10 cellular contexts compared by ENCODE assay signal in the genomic region with DNA sequence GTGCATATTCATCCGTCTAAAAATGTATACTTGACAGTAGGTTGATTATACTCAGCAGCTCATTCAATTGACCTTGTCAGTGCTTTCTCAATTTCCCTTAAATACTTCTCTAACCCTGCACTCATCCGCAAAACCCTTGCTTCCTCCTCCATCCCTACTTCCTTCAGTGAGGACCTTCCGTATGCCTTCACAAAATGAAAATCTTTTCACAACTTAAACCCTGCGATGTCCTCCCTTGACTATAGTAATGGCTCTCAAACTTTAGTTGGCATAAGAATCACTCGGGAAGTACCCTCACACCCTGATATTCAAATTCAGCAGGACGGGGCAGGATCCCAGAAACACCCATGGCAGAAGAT. TPM values are rescaled to one million over a fixed set of nuclear protein-coding genes. Genes with fewer than 3 reads are reported as not detected.
DNase-seq lines count a peak whose midpoint lies in the region; ATAC-seq and TF ChIP-seq lines count a peak whose summit lies in the region.
"Had no signal": no experiment of that assay in that cellular context is flagged by ENCODE, and none has a peak within 500 bp of the region (broad histone marks: within the 10 kb centered on the region; RNA-seq: fewer than 3 reads in every experiment).

No MANE protein-coding gene starts in this region.

- no peak for TF ChIP-seq CTCF in GM06990 (IDR thresholded peaks at IDR 0.05; ENCODE audit: insufficient read depth, low read length, poor library complexity, severe bottlenecking)
- no peak for TF ChIP-seq CTCF in activated B cell treated with CpG ODN at 0.5 μM for 24 hours (IDR thresholded peaks at IDR 0.05)
- no peak for TF ChIP-seq CTCF in osteoblast (IDR thresholded peaks at IDR 0.05; ENCODE audit: extremely low read depth, low read depth, low read length)

- CTCF ChIA-PET in activated B cell treated with CpG ODN at 0.5 μM for 24 hours (lab: Charles Lee): no interaction called here
- CTCF ChIA-PET in naive thymus-derived CD4-positive, alpha-beta T cell (lab: Charles Lee): no interaction called here

- peaks cover 37 to 87% (median 66%) of the 10 kb centered on the region in 4 donors for H3K4me1 Mint-ChIP-seq in CD4-positive, CD25-positive, alpha-beta regulatory T cell
- H3K4me1 Mint-ChIP-seq in activated B cell treated with CpG ODN at 0.5 μM for 24 hours: peaks cover 28% of the 10 kb centered on the region
- H3K4me1 Mint-ChIP-seq in naive thymus-derived CD4-positive, alpha-beta T cell: peaks cover 39 to 71% (median 59%) of the 10 kb centered on the region in 7 donors

- H4K20me1 ChIP-seq in osteoblast (ENCODE audit: insufficient read depth, low read length): no peaks in the 10 kb centered on the region

- H3K9me3 ChIP-seq in CD4-positive, CD25-positive, alpha-beta regulatory T cell (ENCODE audit: control insufficient read depth in 2 of 2, low read length in 2 of 2): no peaks in the 10 kb centered on the region
- H3K9me3 ChIP-seq in naive thymus-derived CD4-positive, alpha-beta T cell (ENCODE audit: control insufficient read depth in 2 of 3, low read length in 3 of 3): no peaks in the 10 kb centered on the region
- H3K9me3 ChIP-seq in osteoblast (ENCODE audit: low read depth, low read length): no peaks in the 10 kb centered on the region

- intact Hi-C loops in activated B cell treated with CpG ODN at 0.5 μM for 24 hours (cut with micrococcal nuclease): no loop called here
- intact Hi-C loops in naive thymus-derived CD4-positive, alpha-beta T cell (cut with micrococcal nuclease): no loop called here

- H3K4me2 ChIP-seq in osteoblast (ENCODE audit: insufficient read depth, low read length): no peak overlapping the region

- H3K4me3 Mint-ChIP-seq in CD4-positive, CD25-positive, alpha-beta regulatory T cell: peak overlapping the region; percentile 85 to 96 (median 86)
- peak overlapping the region; percentile 46 for H3K4me3 Mint-ChIP-seq in activated B cell treated with CpG ODN at 0.5 μM for 24 hours
- peak overlapping the region; percentile 69 to 90 (median 80) for H3K4me3 Mint-ChIP-seq in naive thymus-derived CD4-positive, alpha-beta T cell

- H3K27ac ChIP-seq in CD4-positive, CD25-positive, alpha-beta regulatory T cell (ENCODE audit: insufficient read depth, low read length, poor library complexity, severe bottlenecking): peak overlapping the region; percentile 79
- no peak overlapping the region for H3K27ac ChIP-seq in naive thymus-derived CD4-positive, alpha-beta T cell (ENCODE audit: low read depth, low read length)
- H3K27ac ChIP-seq in osteoblast (ENCODE audit: low read depth, low read length): no peak overlapping the region

- no peaks in the 10 kb centered on the region for H3K36me3 Mint-ChIP-seq in CD4-positive, CD25-positive, alpha-beta regulatory T cell
- no peaks in the 10 kb centered on the region for H3K36me3 Mint-ChIP-seq in activated B cell treated with CpG ODN at 0.5 μM for 24 hours (ENCODE audit: low read depth)
- H3K36me3 Mint-ChIP-seq in naive thymus-derived CD4-positive, alpha-beta T cell: peaks cover 0 to 9% (median 0%) of the 10 kb centered on the region in 5 donors

- no peak for DNase-seq in CD4-positive, CD25-positive, alpha-beta regulatory T cell
- DNase-seq in GM06990 (ENCODE audit: extremely low read depth, insufficient read length) (no peak), activated B cell treated with CpG ODN at 0.5 μM for 24 hours (no peak), D341Med (ENCODE audit: low spot score) (no peak), osteoblast (ENCODE audit: insufficient read length, low spot score, missing footprints) (no peak)
- no peak for DNase-seq in naive thymus-derived CD4-positive, alpha-beta T cell
- DNase-seq: effector CD8-positive, alpha-beta T cell; right cardiac atrium had no signal

- H3K36me3 ChIP-seq in CD4-positive, CD25-positive, alpha-beta regulatory T cell (ENCODE audit: control insufficient read depth, insufficient read depth, low read length): no peaks in the 10 kb centered on the region
- H3K36me3 ChIP-seq in GM06990 (ENCODE audit: control insufficient read depth, insufficient read depth, low read length) (no peaks in the 10 kb centered on the region), osteoblast (ENCODE audit: insufficient read depth, low read length) (no peaks in the 10 kb centered on the region)
- no peaks in the 10 kb centered on the region for H3K36me3 ChIP-seq in naive thymus-derived CD4-positive, alpha-beta T cell (ENCODE audit: control insufficient read depth in 2 of 3, insufficient read depth in 3 of 3, low read length in 3 of 3)

- no peak overlapping the region for H2AFZ ChIP-seq in osteoblast (ENCODE audit: low read length)

- H3K4me1 ChIP-seq in CD4-positive, CD25-positive, alpha-beta regulatory T cell (ENCODE audit: control insufficient read depth, insufficient read depth, low read length, poor library complexity, severe bottlenecking): peaks cover 88% of the 10 kb centered on the region
- peaks cover 26 to 41% of the 10 kb centered on the region in 2 donors for H3K4me1 ChIP-seq in naive thymus-derived CD4-positive, alpha-beta T cell (ENCODE audit: control insufficient read depth in 2 of 2, insufficient read depth in 2 of 2, low read length in 2 of 2)
- H3K4me1 ChIP-seq in osteoblast (ENCODE audit: insufficient read depth, low read length): peaks cover 7% of the 10 kb centered on the region

- peak overlapping the region; percentile 88 to 95 (median 89) for H3K27ac Mint-ChIP-seq in CD4-positive, CD25-positive, alpha-beta regulatory T cell
- no peak overlapping the region for H3K27ac Mint-ChIP-seq in activated B cell treated with CpG ODN at 0.5 μM for 24 hours
- H3K27ac Mint-ChIP-seq in naive thymus-derived CD4-positive, alpha-beta T cell: peak overlapping the region; percentile 67 to 97 (median 88)

- H3K79me2 ChIP-seq in osteoblast (ENCODE audit: insufficient read depth, low read length): no peaks in the 10 kb centered on the region

- H3K27me3 ChIP-seq in CD4-positive, CD25-positive, alpha-beta regulatory T cell (ENCODE audit: control insufficient read depth, insufficient read depth, low read length): no peaks in the 10 kb centered on the region
- H3K27me3 ChIP-seq in GM06990 (replicated peaks; ENCODE audit: control insufficient read depth, insufficient read depth, low read length): no peaks in the 10 kb centered on the region
- no peaks in the 10 kb centered on the region for H3K27me3 ChIP-seq in naive thymus-derived CD4-positive, alpha-beta T cell (ENCODE audit: control insufficient read depth in 2 of 2, insufficient read depth in 2 of 2, low read length in 2 of 2)
- H3K27me3 ChIP-seq in osteoblast (ENCODE audit: insufficient read depth, low read length): no peaks in the 10 kb centered on the region

- no peaks in the 10 kb centered on the region for H3K27me3 Mint-ChIP-seq in CD4-positive, CD25-positive, alpha-beta regulatory T cell
- H3K27me3 Mint-ChIP-seq in activated B cell treated with CpG ODN at 0.5 μM for 24 hours: peaks cover 2% of the 10 kb centered on the region
- H3K27me3 Mint-ChIP-seq in naive thymus-derived CD4-positive, alpha-beta T cell: no peaks in the 10 kb centered on the region

- POLR2A ChIA-PET in activated B cell treated with CpG ODN at 0.5 μM for 24 hours (lab: Charles Lee): no interaction called here
- POLR2A ChIA-PET in naive thymus-derived CD4-positive, alpha-beta T cell (lab: Charles Lee): interaction anchor here (0.6 to 0.9 kb wide), 2 partner anchors 10 to 1357 kb away, joined by 3 to 4 read pairs; no protein-coding TSS in a partner anchor

- peak overlapping the region; percentile 74 for H3K4me3 ChIP-seq in CD4-positive, CD25-positive, alpha-beta regulatory T cell (ENCODE audit: low read depth, low read length)
- peak overlapping the region; percentile 35 for H3K4me3 ChIP-seq in GM06990 (replicated peaks; ENCODE audit: low read depth, low read length)
- H3K4me3 ChIP-seq in naive thymus-derived CD4-positive, alpha-beta T cell (ENCODE audit: low read length): peak overlapping the region; percentile 46
- no peak overlapping the region for H3K4me3 ChIP-seq in osteoblast (ENCODE audit: insufficient read depth, low read length)

- H3K9me3 Mint-ChIP-seq in CD4-positive, CD25-positive, alpha-beta regulatory T cell: peaks cover 0 to 2% (median 0%) of the 10 kb centered on the region in 7 donors
- no peaks in the 10 kb centered on the region for H3K9me3 Mint-ChIP-seq in activated B cell treated with CpG ODN at 0.5 μM for 24 hours
- no peaks in the 10 kb centered on the region for H3K9me3 Mint-ChIP-seq in naive thymus-derived CD4-positive, alpha-beta T cell

- ATAC-seq in CD4-positive, CD25-positive, alpha-beta regulatory T cell (ENCODE audit: low read depth in 2 of 2): no peak
- ATAC-seq in activated B cell treated with CpG ODN at 0.5 μM for 24 hours (ENCODE audit: low read depth) (no peak), GM18861 (IDR thresholded peaks at IDR 0.05; ENCODE audit: unreplicated experiment) (no peak)
- no peak for ATAC-seq in naive thymus-derived CD4-positive, alpha-beta T cell
- ATAC-seq: right cardiac atrium had no signal

RNA-seq across cellular contexts. Expression of a gene that starts 5.2 kb away (rescaled TPM):
- 26.4 TPM for total RNA-seq in CD4-positive, CD25-positive, alpha-beta regulatory T cell
- 1 to 10 TPM; 3.6 to 7.0 (median 5.1) TPM for polyA plus RNA-seq in CD4-positive, CD25-positive, alpha-beta regulatory T cell
- total RNA-seq in activated B cell treated with CpG ODN at 0.5 μM for 24 hours: 3.5 and 3.7 TPM in 2 replicates
- total RNA-seq in naive thymus-derived CD4-positive, alpha-beta T cell: 10 to 100 TPM in 3 of 5 experiments, 1 to 10 TPM in 2; 6.2 to 24.7 (median 10.0) TPM
- 1 to 10 TPM in 1 of 2 donors, under 1 TPM in 1; 0.84 to 1.0 TPM for polyA plus RNA-seq in naive thymus-derived CD4-positive, alpha-beta T cell
- 0.88 and 1.4 TPM in 2 replicates for total RNA-seq in osteoblast
- total RNA-seq: OCI-LY7 had no signal
